11 cellular contexts compared by ENCODE assay signal in genomic region chr1:202163281-202164270, GRCh38. TPM values are rescaled to one million over a fixed set of nuclear protein-coding genes. Genes with fewer than 3 reads are reported as not detected.
DNase-seq lines count a peak whose midpoint lies in the region; ATAC-seq and TF ChIP-seq lines count a peak whose summit lies in the region.
"Had no signal": no experiment of that assay in that cellular context is flagged by ENCODE, and none has a peak within 500 bp of the region (broad histone marks: within the 10 kb centered on the region; RNA-seq: fewer than 3 reads in every experiment).

No MANE protein-coding gene starts in this region.

- CTCF ChIA-PET in naive thymus-derived CD4-positive, alpha-beta T cell (lab: Charles Lee), result interaction anchor here (1.2 to 1.8 kb wide), 3 partner anchors 9 to 180 kb away, joined by 3 to 5 read pairs (median 4); no protein-coding TSS in a partner anchor

- POLR2A ChIA-PET in naive thymus-derived CD4-positive, alpha-beta T cell (lab: Charles Lee), result interaction anchor here (0.9 to 4.3 kb wide), 3 partner anchors 11 to 188 kb away, joined by 3 to 54 read pairs (median 12); partner anchors contain the start of gene ARL8A

- H3K4me3 Mint-ChIP-seq in activated naive CD4-positive, alpha-beta T cell treated with anti-CD3 and anti-CD28 coated beads, Interleukin-2, amount 50 U/mL, for 24 hours, result peak overlapping the region; percentile 23
- H3K4me3 Mint-ChIP-seq in activated T-helper 2 cell treated with anti-CD3 and anti-CD28 coated beads, Interferon-gamma antibody, Interleukin-2, Interleukin-4, amounts not matched to agents 10 μg/mL and 5 μg/mL and 100 μg/mL, durations not matched to agents 14 hours and 24 hours and 36 hours (ENCODE audit: low read depth), result peak overlapping the region; percentile 82
- H3K4me3 Mint-ChIP-seq in naive thymus-derived CD4-positive, alpha-beta T cell, result peak overlapping the region; percentile 29 to 99 (median 80)

- H3K27me3 Mint-ChIP-seq in activated naive CD4-positive, alpha-beta T cell treated with anti-CD3 and anti-CD28 coated beads, Interleukin-2, amount 50 U/mL, for 24 hours, result no peaks in the 10 kb centered on the region
- no peaks in the 10 kb centered on the region for H3K27me3 Mint-ChIP-seq in activated T-helper 2 cell treated with anti-CD3 and anti-CD28 coated beads, Interferon-gamma antibody, Interleukin-2, Interleukin-4, amounts not matched to agents 10 μg/mL and 5 μg/mL and 100 μg/mL, durations not matched to agents 14 hours and 24 hours and 36 hours (ENCODE audit: low read depth)
- H3K27me3 Mint-ChIP-seq in naive thymus-derived CD4-positive, alpha-beta T cell, result no peaks in the 10 kb centered on the region

- no peaks in the 10 kb centered on the region for H3K9me3 ChIP-seq in naive thymus-derived CD4-positive, alpha-beta T cell (ENCODE audit: control insufficient read depth in 2 of 3, low read length in 3 of 3)
- no peaks in the 10 kb centered on the region for H3K9me3 ChIP-seq in upper lobe of right lung
- H3K9me3 ChIP-seq: MG63 had no signal

- intact Hi-C loops in activated T-helper 2 cell treated with anti-CD3 and anti-CD28 coated beads, Interferon-gamma antibody, Interleukin-2, Interleukin-4, amounts not matched to agents 10 μg/mL and 5 μg/mL and 100 μg/mL, durations not matched to agents 14 hours and 24 hours and 36 hours (cut with micrococcal nuclease), result loop anchor here (5.0 kb wide), 1 partner anchor 1146 kb away; no protein-coding TSS in a partner anchor
- intact Hi-C loops in naive thymus-derived CD4-positive, alpha-beta T cell (cut with micrococcal nuclease), result loop anchor here (1.0 to 10.0 kb wide), 6 partner anchors 8 to 1161 kb away; partner anchors contain the start of genes CYB5R1 (in 1 of the 2), PCAT6 (in 1 of the 2) and TMEM183A (in 1 of the 2)
- intact Hi-C loops in upper lobe of right lung (cut with DNase I), result no loop called here

- H3K36me3 Mint-ChIP-seq in activated naive CD4-positive, alpha-beta T cell treated with anti-CD3 and anti-CD28 coated beads, Interleukin-2, amount 50 U/mL, for 24 hours, result peaks cover 2% of the 10 kb centered on the region
- H3K36me3 Mint-ChIP-seq in activated T-helper 2 cell treated with anti-CD3 and anti-CD28 coated beads, Interferon-gamma antibody, Interleukin-2, Interleukin-4, amounts not matched to agents 10 μg/mL and 5 μg/mL and 100 μg/mL, durations not matched to agents 14 hours and 24 hours and 36 hours (ENCODE audit: low read depth), result peaks cover 28% of the 10 kb centered on the region
- H3K36me3 Mint-ChIP-seq in naive thymus-derived CD4-positive, alpha-beta T cell, result peaks cover 0 to 16% (median 0%) of the 10 kb centered on the region in 5 donors

- DNase-seq in activated naive CD4-positive, alpha-beta T cell (lab: John Stamatoyannopoulos, UW), result no peak
- DNase-seq in activated T-helper 2 cell treated with anti-CD3 and anti-CD28 coated beads, Interferon-gamma antibody, Interleukin-2, Interleukin-4, amounts not matched to agents 10 μg/mL and 5 μg/mL and 100 μg/mL, durations not matched to agents 14 hours and 24 hours and 36 hours (ENCODE audit: low spot score), result no peak
- no peak for DNase-seq in naive thymus-derived CD4-positive, alpha-beta T cell
- DNase-seq in upper lobe of right lung, result peak; percentile 46
- DNase-seq in SIG-M5 (lab: John Stamatoyannopoulos, UW), result no peak
- no peak for DNase-seq in superior temporal gyrus (ENCODE audit: extremely low spot score)
- DNase-seq: MG63 had no signal

- H3K27ac ChIP-seq in naive thymus-derived CD4-positive, alpha-beta T cell (ENCODE audit: low read depth, low read length), result no peak overlapping the region
- H3K27ac ChIP-seq in upper lobe of right lung, result peak overlapping the region; percentile 58

- peak overlapping the region; percentile 72 for H3K27ac Mint-ChIP-seq in activated naive CD4-positive, alpha-beta T cell treated with anti-CD3 and anti-CD28 coated beads, Interleukin-2, amount 50 U/mL, for 24 hours
- peak overlapping the region; percentile 99 for H3K27ac Mint-ChIP-seq in activated T-helper 2 cell treated with anti-CD3 and anti-CD28 coated beads, Interferon-gamma antibody, Interleukin-2, Interleukin-4, amounts not matched to agents 10 μg/mL and 5 μg/mL and 100 μg/mL, durations not matched to agents 14 hours and 24 hours and 36 hours
- peak overlapping the region in 6 of 9 donors; percentile 17 to 98 (median 78) for H3K27ac Mint-ChIP-seq in naive thymus-derived CD4-positive, alpha-beta T cell

- no peaks in the 10 kb centered on the region for H3K9me3 Mint-ChIP-seq in activated naive CD4-positive, alpha-beta T cell treated with anti-CD3 and anti-CD28 coated beads, Interleukin-2, amount 50 U/mL, for 24 hours
- H3K9me3 Mint-ChIP-seq in activated T-helper 2 cell treated with anti-CD3 and anti-CD28 coated beads, Interferon-gamma antibody, Interleukin-2, Interleukin-4, amounts not matched to agents 10 μg/mL and 5 μg/mL and 100 μg/mL, durations not matched to agents 14 hours and 24 hours and 36 hours, result no peaks in the 10 kb centered on the region
- no peaks in the 10 kb centered on the region for H3K9me3 Mint-ChIP-seq in naive thymus-derived CD4-positive, alpha-beta T cell

- H3K4me3 ChIP-seq in naive thymus-derived CD4-positive, alpha-beta T cell (ENCODE audit: low read length), result peak overlapping the region; percentile 98
- H3K4me3 ChIP-seq in upper lobe of right lung, result no peak overlapping the region
- H3K4me3 ChIP-seq: MG63 had no signal

- no peak for TF ChIP-seq CTCF in upper lobe of right lung (IDR thresholded peaks at IDR 0.05)

- H3K36me3 ChIP-seq in naive thymus-derived CD4-positive, alpha-beta T cell (ENCODE audit: control insufficient read depth in 2 of 3, insufficient read depth in 3 of 3, low read length in 3 of 3), result no peaks in the 10 kb centered on the region
- H3K36me3 ChIP-seq in upper lobe of right lung, result no peaks in the 10 kb centered on the region
- H3K36me3 ChIP-seq: MG63 had no signal

- H3K4me1 ChIP-seq in naive thymus-derived CD4-positive, alpha-beta T cell (ENCODE audit: control insufficient read depth in 2 of 2, insufficient read depth in 2 of 2, low read length in 2 of 2), result peaks cover 64 to 69% of the 10 kb centered on the region in 2 donors
- H3K4me1 ChIP-seq in upper lobe of right lung, result peaks cover 11% of the 10 kb centered on the region

- peaks cover 67% of the 10 kb centered on the region for H3K4me1 Mint-ChIP-seq in activated naive CD4-positive, alpha-beta T cell treated with anti-CD3 and anti-CD28 coated beads, Interleukin-2, amount 50 U/mL, for 24 hours
- peaks cover 61% of the 10 kb centered on the region for H3K4me1 Mint-ChIP-seq in activated T-helper 2 cell treated with anti-CD3 and anti-CD28 coated beads, Interferon-gamma antibody, Interleukin-2, Interleukin-4, amounts not matched to agents 10 μg/mL and 5 μg/mL and 100 μg/mL, durations not matched to agents 14 hours and 24 hours and 36 hours (ENCODE audit: low read depth)
- peaks cover 39 to 83% (median 75%) of the 10 kb centered on the region in 7 donors for H3K4me1 Mint-ChIP-seq in naive thymus-derived CD4-positive, alpha-beta T cell

- no peaks in the 10 kb centered on the region for H3K27me3 ChIP-seq in naive thymus-derived CD4-positive, alpha-beta T cell (ENCODE audit: control insufficient read depth in 2 of 2, insufficient read depth in 2 of 2, low read length in 2 of 2)
- no peaks in the 10 kb centered on the region for H3K27me3 ChIP-seq in upper lobe of right lung
- H3K27me3 ChIP-seq: MG63 had no signal

- no peak for ATAC-seq in naive thymus-derived CD4-positive, alpha-beta T cell
- no peak for ATAC-seq in upper lobe of right lung
- no peak for ATAC-seq in HG03097 (IDR thresholded peaks at IDR 0.05; ENCODE audit: low FRiP score, unreplicated experiment)

RNA-seq across cellular contexts. Expression of gene PTPN7, which starts 3.2 kb away (rescaled TPM):
- 388 and 398 TPM in 2 replicates for total RNA-seq in activated T-helper 2 cell treated with anti-CD3 and anti-CD28 coated beads, Interferon-gamma antibody, Interleukin-2, Interleukin-4, amounts not matched to agents 10 μg/mL and 5 μg/mL and 100 μg/mL, durations not matched to agents 14 hours and 24 hours and 36 hours
- total RNA-seq in naive thymus-derived CD4-positive, alpha-beta T cell, result 100 to 1,000 TPM in 2 of 5 experiments, 10 to 100 TPM in 3; 43.2 to 258 (median 97.0) TPM
- polyA plus RNA-seq in naive thymus-derived CD4-positive, alpha-beta T cell, result 10 to 100 TPM; 40.4 to 78.6 TPM
- total RNA-seq in upper lobe of right lung, result 7.3 TPM

RNA-seq across cellular contexts. Expression of gene ARL8A, which starts 19.0 kb away (rescaled TPM):
- 57.9 and 64.7 TPM in 2 replicates for total RNA-seq in activated T-helper 2 cell treated with anti-CD3 and anti-CD28 coated beads, Interferon-gamma antibody, Interleukin-2, Interleukin-4, amounts not matched to agents 10 μg/mL and 5 μg/mL and 100 μg/mL, durations not matched to agents 14 hours and 24 hours and 36 hours
- total RNA-seq in naive thymus-derived CD4-positive, alpha-beta T cell, result 10 to 100 TPM; 38.2 to 99.4 (median 54.3) TPM
- polyA plus RNA-seq in naive thymus-derived CD4-positive, alpha-beta T cell, result 1 to 10 TPM; 5.5 to 6.3 TPM
- 106 TPM for total RNA-seq in upper lobe of right lung

RNA-seq across cellular contexts. Expression of gene LGR6, which starts 30.0 kb away (rescaled TPM):
- total RNA-seq in activated T-helper 2 cell treated with anti-CD3 and anti-CD28 coated beads, Interferon-gamma antibody, Interleukin-2, Interleukin-4, amounts not matched to agents 10 μg/mL and 5 μg/mL and 100 μg/mL, durations not matched to agents 14 hours and 24 hours and 36 hours, result not detected in 2 replicates
- total RNA-seq in naive thymus-derived CD4-positive, alpha-beta T cell, result 1 to 10 TPM in 1 of 5 experiments, under 1 TPM in 3, not detected in 1; 0.16 to 5.8 (median 0.67) TPM
- polyA plus RNA-seq in naive thymus-derived CD4-positive, alpha-beta T cell, result under 1 TPM; 0.22 to 0.29 TPM
- total RNA-seq in upper lobe of right lung, result 1.8 TPM
- total RNA-seq: glomerular endothelial cell had no signal

RNA-seq across cellular contexts. Expression of gene GPR37L1, which starts 40.9 kb away (rescaled TPM):
- total RNA-seq in activated T-helper 2 cell treated with anti-CD3 and anti-CD28 coated beads, Interferon-gamma antibody, Interleukin-2, Interleukin-4, amounts not matched to agents 10 μg/mL and 5 μg/mL and 100 μg/mL, durations not matched to agents 14 hours and 24 hours and 36 hours, result not detected in 2 replicates
- not detected for total RNA-seq in naive thymus-derived CD4-positive, alpha-beta T cell
- polyA plus RNA-seq in naive thymus-derived CD4-positive, alpha-beta T cell, result under 1 TPM; 0.02 to 0.09 TPM
- total RNA-seq in upper lobe of right lung, result 0.06 TPM
- total RNA-seq: activated CD8-positive, alpha-beta memory T cell treated with anti-CD3 and anti-CD28 coated beads for 36 hours had no signal

Comparison
In these comparisons a context has a peak if more than half of its experiments do, and no peak if none do; other contexts are left out.
1. H3K4me3 Mint-ChIP-seq: peak in every context shown above with its lines; median percentile 82 in activated T-helper 2 cell treated with anti-CD3 and anti-CD28 coated beads, Interferon-gamma antibody, Interleukin-2, Interleukin-4, amounts not matched to agents 10 μg/mL and 5 μg/mL and 100 μg/mL, durations not matched to agents 14 hours and 24 hours and 36 hours; 80 in naive thymus-derived CD4-positive, alpha-beta T cell; 23 in activated naive CD4-positive, alpha-beta T cell treated with anti-CD3 and anti-CD28 coated beads, Interleukin-2, amount 50 U/mL, for 24 hours.